Comparison of ENCODE assay signal across 9 cellular contexts in genomic region chr9:35258665-35259474, GRCh38.
DNase-seq lines count a peak whose midpoint lies in the region; ATAC-seq, FAIRE-seq and TF ChIP-seq lines count a peak whose summit lies in the region.
"Had no signal": no experiment of that assay in that cellular context is flagged by ENCODE, and none has a peak within 500 bp of the region (broad histone marks: within the 10 kb centered on the region; RNA-seq: fewer than 3 reads in every experiment).

No MANE protein-coding gene starts in this region.

- no peak overlapping the region for H3K4me3 Mint-ChIP-seq in CD4-positive, alpha-beta memory T cell
- H3K4me3 Mint-ChIP-seq: IgD-negative memory B cell had no signal

- CTCF ChIA-PET in CD4-positive, alpha-beta memory T cell (lab: Charles Lee; ENCODE audit: partially characterized antibody), result interaction anchor here (0.7 to 5.5 kb wide), 15 partner anchors 9 to 498 kb away, joined by 3 to 41 read pairs (median 3); partner anchors contain the start of genes ATOSB and STOML2

- H3K27ac Mint-ChIP-seq in CD4-positive, alpha-beta memory T cell, result peak overlapping the region in 1 of 7 donors; percentile 25
- H3K27ac Mint-ChIP-seq: IgD-negative memory B cell had no signal

- ATAC-seq in GM19463 (IDR thresholded peaks at IDR 0.05; ENCODE audit: unreplicated experiment), result no peak

- POLR2A ChIA-PET in CD4-positive, alpha-beta memory T cell (lab: Charles Lee; ENCODE audit: partially characterized antibody), result interaction anchor here (0.6 kb wide), 1 partner anchor 142 kb away, joined by 3 read pairs; no protein-coding TSS in a partner anchor

- DNase-seq in CD4-positive, alpha-beta memory T cell, result peak; percentile 35 to 43 (median 39)
- DNase-seq in HT-29 (ENCODE audit: low spot score) (peak; percentile 96), foreskin melanocyte (peak; percentile 73), non-pigmented ciliary epithelial cell (ENCODE audit: low read depth) (peak; percentile 38), urothelium cell line (ENCODE audit: low spot score) (peak; percentile 53)
- peak; percentile 12 for DNase-seq in activated effector memory CD4-positive, alpha-beta T cell treated with Interleukin-2 at 50 U/mL for 16 hours

- no peaks in the 10 kb centered on the region for H3K4me1 Mint-ChIP-seq in CD4-positive, alpha-beta memory T cell
- H3K4me1 Mint-ChIP-seq: IgD-negative memory B cell had no signal

- no peaks in the 10 kb centered on the region for H3K4me1 ChIP-seq in CD4-positive, alpha-beta memory T cell (ENCODE audit: insufficient read depth, low read length)
- H3K4me1 ChIP-seq in OCI-LY3 (ENCODE audit: low read length), result peaks cover 29% of the 10 kb centered on the region

- no peaks in the 10 kb centered on the region for H4K20me1 ChIP-seq in OCI-LY3 (ENCODE audit: insufficient read depth, low read length)

- H3K27me3 Mint-ChIP-seq in CD4-positive, alpha-beta memory T cell, result peaks cover 0 to 1% of the 10 kb centered on the region in 2 donors

- no peak overlapping the region for H3K4me3 ChIP-seq in CD4-positive, alpha-beta memory T cell (ENCODE audit: low read length in 2 of 2)
- H3K4me3 ChIP-seq in OCI-LY3 (ENCODE audit: low read length), result no peak overlapping the region

- H3K9ac ChIP-seq in OCI-LY3 (ENCODE audit: low read length), result no peak overlapping the region

- H2AFZ ChIP-seq in OCI-LY3 (ENCODE audit: low read depth, low read length), result no peak overlapping the region; the same call in 1 of the 2 replicates

- no peaks in the 10 kb centered on the region for H3K27me3 ChIP-seq in CD4-positive, alpha-beta memory T cell (ENCODE audit: insufficient read depth, low read length)
- H3K27me3 ChIP-seq in OCI-LY3 (ENCODE audit: low read depth, low read length), result no peaks in the 10 kb centered on the region

- no peaks in the 10 kb centered on the region for H3K9me3 ChIP-seq in CD4-positive, alpha-beta memory T cell (ENCODE audit: control insufficient read depth in 1 of 2, low read length in 2 of 2)
- no peaks in the 10 kb centered on the region for H3K9me3 ChIP-seq in OCI-LY3 (ENCODE audit: insufficient read depth, low read length)

- intact Hi-C loops in CD4-positive, alpha-beta memory T cell (cut with micrococcal nuclease), result loop anchor here (1.0 kb wide), 1 partner anchor 360 kb away; no protein-coding TSS in a partner anchor

- no peak overlapping the region for H3K4me2 ChIP-seq in OCI-LY3 (ENCODE audit: low read length)

- peak; percentile 77 for TF ChIP-seq CTCF in OCI-LY3 (IDR thresholded peaks at IDR 0.05; ENCODE audit: low read depth, low read length)

- no peaks in the 10 kb centered on the region for H3K36me3 Mint-ChIP-seq in CD4-positive, alpha-beta memory T cell
- H3K36me3 Mint-ChIP-seq: IgD-negative memory B cell had no signal

- H3K36me3 ChIP-seq in CD4-positive, alpha-beta memory T cell (ENCODE audit: insufficient read depth, low read length), result no peaks in the 10 kb centered on the region
- H3K36me3 ChIP-seq in OCI-LY3 (replicated peaks; ENCODE audit: low read depth, low read length), result no peaks in the 10 kb centered on the region

- no peaks in the 10 kb centered on the region for H3K9me3 Mint-ChIP-seq in CD4-positive, alpha-beta memory T cell
- H3K9me3 Mint-ChIP-seq: IgD-negative memory B cell had no signal

- H3K27ac ChIP-seq in CD4-positive, alpha-beta memory T cell (ENCODE audit: low read depth, low read length), result no peak overlapping the region
- H3K27ac ChIP-seq in OCI-LY3 (ENCODE audit: low read length), result no peak overlapping the region

- no peak for FAIRE-seq in urothelium cell line (lab: Jason Lieb, UNC)

- H3K79me2 ChIP-seq in OCI-LY3 (ENCODE audit: low read length), result no peaks in the 10 kb centered on the region

Comparison
In these comparisons a context has a peak if more than half of its experiments do, and no peak if none do; other contexts are left out.
1. DNase-seq: peak in every context shown above with its lines; median percentile 96 in HT-29; 73 in foreskin melanocyte; 53 in urothelium cell line; 39 in CD4-positive, alpha-beta memory T cell; 38 in non-pigmented ciliary epithelial cell; 12 in activated effector memory CD4-positive, alpha-beta T cell treated with Interleukin-2 at 50 U/mL for 16 hours.